ENCODE assay signal across 5 cellular contexts in the genomic region with DNA sequence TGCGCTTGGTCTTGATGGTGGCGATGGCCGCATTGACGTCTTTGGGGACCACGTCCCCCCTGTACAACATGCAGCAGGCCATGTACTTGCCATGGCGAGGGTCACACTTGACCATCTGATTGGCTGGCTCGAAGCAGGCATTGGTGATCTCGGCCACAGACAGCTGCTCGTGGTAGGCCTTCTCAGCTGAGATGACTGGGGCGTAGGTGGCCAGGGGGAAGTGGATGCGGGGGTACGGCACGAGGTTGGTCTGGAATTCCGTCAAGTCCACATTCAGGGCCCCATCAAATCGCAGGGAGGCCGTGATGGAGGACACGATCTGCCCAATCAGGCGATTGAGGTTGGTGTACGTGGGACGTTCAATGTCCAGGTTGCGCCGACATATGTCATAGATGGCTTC. TPM values are rescaled to one million over a fixed set of nuclear protein-coding genes. Genes with fewer than 3 reads are reported as not detected.
"Had no signal": no experiment of that assay in that cellular context is flagged by ENCODE, and none has a peak within 500 bp of the region (broad histone marks: within the 10 kb centered on the region; RNA-seq: fewer than 3 reads in every experiment).

No MANE protein-coding gene starts in this region.

RNA-seq across cellular contexts. Expression of gene TUBA3E, which starts 4.4 kb away (rescaled TPM):
- total RNA-seq: M059J, PC-9, RPMI7951, SJCRH30, SK-MEL-5 had no signal
